In genomic region chr2:85511008-85511895, GRCh38 we compare ENCODE assay signal across 16 cellular contexts. TPM values are rescaled to one million over a fixed set of nuclear protein-coding genes. Genes with fewer than 3 reads are reported as not detected.
A peak's percentile ranks its signal among the peaks of the same experiment; 100 is the strongest.
DNase-seq lines count a peak whose midpoint lies in the region; ATAC-seq, FAIRE-seq and TF ChIP-seq lines count a peak whose summit lies in the region.
"Had no signal": no experiment of that assay in that cellular context is flagged by ENCODE, and none has a peak within 500 bp of the region (broad histone marks: within the 10 kb centered on the region; RNA-seq: fewer than 3 reads in every experiment).

No MANE protein-coding gene starts in this region.

- H3K27me3 ChIP-seq in MG63: no peaks in the 10 kb centered on the region
- H3K27me3 ChIP-seq in K562 (ENCODE audit: control insufficient read depth in 2 of 2, insufficient read depth in 2 of 2, low read length in 2 of 2): no peaks in the 10 kb centered on the region
- no peaks in the 10 kb centered on the region for H3K27me3 ChIP-seq in lower lobe of right lung (ENCODE audit: low read depth)
- H3K27me3 ChIP-seq in brain microvascular endothelial cell (replicated peaks): no peaks in the 10 kb centered on the region

- H3K36me3 ChIP-seq in MG63 (no peaks in the 10 kb centered on the region), K562 (ENCODE audit: control insufficient read depth, insufficient read depth, low read length) (no peaks in the 10 kb centered on the region), lower lobe of right lung (no peaks in the 10 kb centered on the region), brain microvascular endothelial cell (replicated peaks) (no peaks in the 10 kb centered on the region)

- peaks cover 27% of the 10 kb centered on the region for H3K4me1 ChIP-seq in A549
- no peaks in the 10 kb centered on the region; a peak in 2 of 5 replicates for H3K4me1 ChIP-seq in K562 (replicated peaks in 1 of 2; ENCODE audit: control insufficient read depth in 2 of 2, insufficient read depth in 2 of 2, low read length in 2 of 2)
- peaks cover 11% of the 10 kb centered on the region for H3K4me1 ChIP-seq in lower lobe of right lung

- TF ChIP-seq CTCF in A549 (IDR thresholded peaks at IDR 0.05) (no peak), K562 (IDR thresholded peaks at IDR 0.05 in 2 of 3, conservative IDR thresholded peaks at IDR 0.05 in 1 of 3; ENCODE audit: insufficient read depth in 2 of 3, low read depth in 1 of 3, low read length in 3 of 3) (no peak), lower lobe of right lung (IDR thresholded peaks at IDR 0.05) (no peak), brain microvascular endothelial cell (IDR thresholded peaks at IDR 0.05; ENCODE audit: low read depth, low read length, missing control alignments) (no peak)

- in situ Hi-C loops in K562 (cut with MboI) (no loop called here), brain microvascular endothelial cell (cut with HindIII; ENCODE audit: low pct_ligation_motif_present, low sequenced_read_pairs) (no loop called here)

- CTCF ChIA-PET in A549 (lab: Yijun Ruan, JAX): interaction anchor here (0.8 to 15.1 kb wide), 6 partner anchors 8 to 194 kb away, joined by 3 to 145 read pairs (median 5); partner anchors contain the start of gene MAT2A
- CTCF ChIA-PET in K562 (lab: Yijun Ruan, JAX; ENCODE audit: low intra/inter-chr PET ratio): interaction anchor here (0.5 kb wide), 1 partner anchor 12 kb away, joined by 4 read pairs; no protein-coding TSS in a partner anchor

- no peak overlapping the region for H3K9ac ChIP-seq in K562 (ENCODE audit: insufficient read depth in 1 of 2, low read depth in 2 of 2, low read length in 2 of 2)

- H4K20me1 ChIP-seq in K562 (replicated peaks; ENCODE audit: control insufficient read depth, insufficient read depth, low read length): no peaks in the 10 kb centered on the region

- FAIRE-seq in A549 (lab: Jason Lieb, UNC): no peak
- no peak for FAIRE-seq in K562 (lab: Jason Lieb, UNC)

- peak overlapping the region; percentile 2; the same call in 1 of the 3 replicates for H3K4me2 ChIP-seq in A549
- no peak overlapping the region for H3K4me2 ChIP-seq in K562 (ENCODE audit: insufficient read depth, low read length)

- H3K79me2 ChIP-seq in K562 (ENCODE audit: control insufficient read depth, insufficient read depth, low read length): no peaks in the 10 kb centered on the region

- WGBS in A549 (ENCODE audit: missing lambda C conversion rate): 67% methylated on average over 7 of the region's 7 CpGs
- WGBS in K562 (ENCODE audit: insufficient coverage, low coverage, missing lambda C conversion rate): 46% methylated on average over 7 of the region's 7 CpGs

- peak overlapping the region; percentile 11; the same call in 1 of the 2 replicates for H2AFZ ChIP-seq in K562 (ENCODE audit: low read depth, low read length)

- no peak for TF ChIP-seq EP300 in A549 (IDR thresholded peaks at IDR 0.05)
- no peak for TF ChIP-seq EP300 in K562 (IDR thresholded peaks at IDR 0.05; ENCODE audit: low read length)

- H3K9me1 ChIP-seq in K562 (ENCODE audit: control insufficient read depth, insufficient read depth, low read length): no peaks in the 10 kb centered on the region

- BruUV-seq in K562 (replicated peaks; lab: Mats Ljungman, UMichigan): no TSS peak

- H3K9me3 ChIP-seq in A549 (no peaks in the 10 kb centered on the region), MG63 (no peaks in the 10 kb centered on the region), K562 (replicated peaks; ENCODE audit: control insufficient read depth, insufficient read depth, low read depth, low read length) (no peaks in the 10 kb centered on the region), lower lobe of right lung (no peaks in the 10 kb centered on the region)

- ATAC-seq in A549 (no peak; a peak in 1 of 6 replicates), K562 (no peak; the same call in 2 of the 3 replicates), lower lobe of right lung (peak; percentile 32 to 41), GM19351 (IDR thresholded peaks at IDR 0.05; ENCODE audit: unreplicated experiment) (no peak), HG03521 (IDR thresholded peaks at IDR 0.05; ENCODE audit: unreplicated experiment) (no peak)
- ATAC-seq: T-helper 17 cell had no signal

- H3K27ac ChIP-seq in A549 (peak overlapping the region; percentile 1 to 58; a peak in 4 of 6 replicates), K562 (ENCODE audit: extremely low read depth, low read depth, low read length) (no peak overlapping the region), lower lobe of right lung (peak overlapping the region; percentile 18), brain microvascular endothelial cell (no peak overlapping the region)

- DNase-seq in A549 (ENCODE audit: low read depth in 1 of 2, low spot score in 1 of 2) (no peak), MG63 (peak; percentile 48), K562 (ENCODE audit: extremely low read depth in 1 of 4, low spot score in 3 of 4) (no peak), lower lobe of right lung (no peak), cerebellum (ENCODE audit: low spot score) (no peak), brain microvascular endothelial cell (no peak)
- DNase-seq: activated CD4-positive, alpha-beta memory T cell treated with anti-CD3 and anti-CD28 coated beads for 36 hours; caudate nucleus; HFFc6; midbrain; NCI-H2081 treated with DMSO at 0.1 percent for 48 hours; posterior cingulate gyrus; stimulated activated CD4-positive, alpha-beta T cell treated with anti-CD3 and anti-CD28 coated beads, Interleukin-2, amount 100 ng/mL, for 24 hours; T-helper 17 cell had no signal

- TF ChIP-seq RAD21 in A549 (conservative IDR thresholded peaks at IDR 0.05 in 1 of 2, IDR thresholded peaks at IDR 0.05 in 1 of 2): no peak
- no peak for TF ChIP-seq RAD21 in K562 (CRISPR knock-in tag; conservative IDR thresholded peaks at IDR 0.05 in 1 of 2, IDR thresholded peaks at IDR 0.05 in 1 of 2)

- POLR2A ChIA-PET in A549 (lab: Yijun Ruan, JAX): interaction anchor here (2.8 kb wide), 1 partner anchor 28 kb away, joined by 11 read pairs; the partner anchor contains the start of gene MAT2A
- POLR2A ChIA-PET in K562 (lab: Yijun Ruan, JAX): interaction anchor here (0.9 to 1.5 kb wide), 6 partner anchors 8 to 28 kb away, joined by 3 to 6 read pairs (median 4); partner anchors contain the start of gene MAT2A

- no peak overlapping the region for H3K4me3 ChIP-seq in A549
- H3K4me3 ChIP-seq in MG63: no peak overlapping the region
- no peak overlapping the region for H3K4me3 ChIP-seq in K562
- no peak overlapping the region for H3K4me3 ChIP-seq in lower lobe of right lung
- no peak overlapping the region for H3K4me3 ChIP-seq in brain microvascular endothelial cell (ENCODE audit: low read depth, low read length)

- intact Hi-C loops in K562 (cut with micrococcal nuclease): no loop called here
- intact Hi-C loops in lower lobe of right lung (cut with DNase I): no loop called here

- TF ChIP-seq POLR2A in A549 (IDR thresholded peaks at IDR 0.05; ENCODE audit: low read length) (no peak), K562 (conservative IDR thresholded peaks at IDR 0.05) (no peak)

RNA-seq across cellular contexts. Expression of gene MAT2A, which starts 27.7 kb away (rescaled TPM):
- polyA plus RNA-seq in A549 (2011; rRNA removed): 1,024 and 1,329 TPM in 2 replicates
- polyA plus RNA-seq in A549 (2012; cell fraction: cytosol; rRNA removed): 197 and 230 TPM in 2 replicates
- 533 and 600 TPM in 2 replicates for polyA plus RNA-seq in A549 (2012; cell fraction: nucleus; rRNA removed)
- 370 to 430 TPM (median 400 TPM) in 3 replicates for polyA plus RNA-seq in A549 (2017; fragmentation: RNase III; extraction: RNeasy Plus Mini Kit Qiagen cat#74134 plus additional on column Dnase treatment)
- 421 and 591 TPM in 2 replicates for polyA minus RNA-seq in A549 (2011; rRNA and poly(A)+ RNA removed)
- 116 and 137 TPM in 2 replicates for total RNA-seq in MG63 (2014; rRNA removed; shearing (Covaris generic); ENCODE audit: low replicate concordance)
- 2,702 and 3,157 TPM in 2 replicates for total RNA-seq in K562 (2011; cell fraction: chromatin; rRNA removed; ENCODE audit: low replicate concordance)
- 1,250 and 1,264 TPM in 2 replicates for total RNA-seq in K562 (2011; cell fraction: nucleolus; rRNA removed)
- total RNA-seq in K562 (2011; cell fraction: nucleoplasm; rRNA removed): 2,042 and 2,843 TPM in 2 replicates
- 176 and 192 TPM in 2 replicates for total RNA-seq in K562 (2014; rRNA removed)
- total RNA-seq in K562 (2014; rRNA removed; fragmentation: Illumina TruSeq; extraction: Trizol): 236 and 242 TPM in 2 replicates
- 215 and 240 TPM in 2 replicates for total RNA-seq in K562 (2015; rRNA removed; fragmentation: Illumina TruSeq; extraction: Trizol)
- 376 and 394 TPM in 2 replicates for total RNA-seq in K562 (2021)
- polyA plus RNA-seq in K562 (2011; rRNA removed): 606 and 1,027 TPM in 2 replicates
- 192 and 285 TPM in 2 replicates for polyA plus RNA-seq in K562 (2011; cell fraction: cytosol; rRNA removed)
- polyA plus RNA-seq in K562 (2011; cell fraction: nucleus; rRNA removed): 3,295 and 5,994 TPM in 2 replicates
- polyA plus RNA-seq in K562 (2012): 368 and 393 TPM in 2 replicates
- 324 and 385 TPM in 2 replicates for polyA plus RNA-seq in K562 (2014; fragmentation: Illumina TruSeq; extraction: Trizol)
- 100 to 1,000 TPM; 130 to 197 TPM for polyA plus RNA-seq in K562 (2014; fragmentation: Nextera tagmentation; extraction: Ambion mirVana)
- polyA plus RNA-seq in K562 (2014; rRNA removed): 582 and 610 TPM in 2 replicates
- 369 and 549 TPM in 2 replicates for polyA minus RNA-seq in K562 (2011; rRNA and poly(A)+ RNA removed)
- 138 and 165 TPM in 2 replicates for polyA minus RNA-seq in K562 (2011; cell fraction: cytosol; rRNA and poly(A)+ RNA removed)
- polyA minus RNA-seq in K562 (2011; cell fraction: nucleus; rRNA and poly(A)+ RNA removed): 1,130 and 1,570 TPM in 2 replicates
- 183 TPM for total RNA-seq in lower lobe of right lung
- 144 TPM for total RNA-seq in cerebellum

RNA-seq across cellular contexts. Expression of gene GGCX, which starts 50.0 kb away (rescaled TPM):
- polyA plus RNA-seq in A549 (2011; rRNA removed) (39.0 and 49.6 TPM in 2 replicates), A549 (2017; fragmentation: RNase III; extraction: RNeasy Plus Mini Kit Qiagen cat#74134 plus additional on column Dnase treatment) (48.7 to 58.5 TPM (median 55.1 TPM) in 3 replicates), K562 (2011; rRNA removed) (12.5 and 29.2 TPM in 2 replicates), K562 (2014; fragmentation: Illumina TruSeq; extraction: Trizol) (22.7 and 23.4 TPM in 2 replicates), K562 (2014; fragmentation: Nextera tagmentation; extraction: Ambion mirVana) (10 to 100 TPM; 46.7 to 47.1 TPM), K562 (2014; rRNA removed) (29.6 and 31.0 TPM in 2 replicates)
- 49.1 and 53.4 TPM in 2 replicates for polyA plus RNA-seq in A549 (2012; cell fraction: cytosol; rRNA removed)
- 69.5 and 77.4 TPM in 2 replicates for polyA plus RNA-seq in A549 (2012; cell fraction: nucleus; rRNA removed)
- polyA minus RNA-seq in A549 (2011; rRNA and poly(A)+ RNA removed): 99.1 and 106 TPM in 2 replicates
- 28.9 and 45.6 TPM in 2 replicates for total RNA-seq in MG63 (2014; rRNA removed; shearing (Covaris generic); ENCODE audit: low replicate concordance)
- 126 and 226 TPM in 2 replicates for total RNA-seq in K562 (2011; cell fraction: chromatin; rRNA removed; ENCODE audit: low replicate concordance)
- total RNA-seq in K562 (2011; cell fraction: nucleolus; rRNA removed): 103 and 119 TPM in 2 replicates
- 111 and 121 TPM in 2 replicates for total RNA-seq in K562 (2011; cell fraction: nucleoplasm; rRNA removed)
- total RNA-seq in K562 (2014; rRNA removed) (14.4 and 18.5 TPM in 2 replicates), K562 (2014; rRNA removed; fragmentation: Illumina TruSeq; extraction: Trizol) (23.9 and 24.2 TPM in 2 replicates), K562 (2015; rRNA removed; fragmentation: Illumina TruSeq; extraction: Trizol) (19.7 and 21.2 TPM in 2 replicates), K562 (2021) (28.1 and 28.4 TPM in 2 replicates), lower lobe of right lung (62.2 TPM), cerebellum (34.1 TPM)
- 19.3 and 37.3 TPM in 2 replicates for polyA plus RNA-seq in K562 (2011; cell fraction: cytosol; rRNA removed)
- 22.9 and 43.4 TPM in 2 replicates for polyA plus RNA-seq in K562 (2011; cell fraction: nucleus; rRNA removed)
- polyA plus RNA-seq in K562 (2012): 24.5 and 30.1 TPM in 2 replicates
- 21.2 and 39.3 TPM in 2 replicates for polyA minus RNA-seq in K562 (2011; rRNA and poly(A)+ RNA removed)
- polyA minus RNA-seq in K562 (2011; cell fraction: cytosol; rRNA and poly(A)+ RNA removed): 6.9 and 15.1 TPM in 2 replicates
- 31.7 and 35.3 TPM in 2 replicates for polyA minus RNA-seq in K562 (2011; cell fraction: nucleus; rRNA and poly(A)+ RNA removed)

Comparison
In these comparisons a context has a peak if more than half of its experiments do, and no peak if none do; other contexts are left out.
1. ATAC-seq: peak in lower lobe of right lung (2 of 2); none in A549 (0 of 2), K562 (single experiment), GM19351 (single experiment) and HG03521 (single experiment).
2. H3K27ac ChIP-seq: peak in A549 (2 of 2) and lower lobe of right lung (single experiment); none in K562 (single experiment) and brain microvascular endothelial cell (single experiment).